Comparison of ENCODE assay signal across 8 cellular contexts in genomic region chr6:105179244-105180065, GRCh38. TPM values are rescaled to one million over a fixed set of nuclear protein-coding genes. Genes with fewer than 3 reads are reported as not detected.
A peak's percentile ranks its signal among the peaks of the same experiment; 100 is the strongest.
DNase-seq lines count a peak whose midpoint lies in the region; ATAC-seq and TF ChIP-seq lines count a peak whose summit lies in the region.

Gene POPDC3 (minus strand): TSS chr6:105180014. CDS start chr6:105161909, 18,105 bp downstream.

- H3K4me1 ChIP-seq in Caco-2 (no peaks in the 10 kb centered on the region), RWPE2 (ENCODE audit: insufficient read depth, poor library complexity, severe bottlenecking) (peaks cover 24% of the 10 kb centered on the region), esophagus muscularis mucosa (peaks cover 0 to 12% (median 11%) of the 10 kb centered on the region in 4 donors)

- H3K4me1 Mint-ChIP-seq in Caco-2 (ENCODE audit: low read depth, unreplicated experiment): peaks cover 6% of the 10 kb centered on the region

- H3K27ac Mint-ChIP-seq in Caco-2 (ENCODE audit: unreplicated experiment): no peak within 1 kb of the TSS

- no peak for TF ChIP-seq CTCF in Caco-2 (IDR thresholded peaks at IDR 0.05; ENCODE audit: insufficient read depth in 1 of 2, low read depth in 1 of 2, low read length in 1 of 2, severe bottlenecking in 1 of 2, unreplicated experiment in 1 of 2)
- TF ChIP-seq CTCF in RWPE2 (IDR thresholded peaks at IDR 0.05; ENCODE audit: poor library complexity, severe bottlenecking): peak; percentile 5
- TF ChIP-seq CTCF in esophagus muscularis mucosa (IDR thresholded peaks at IDR 0.05): no peak

- peak within 1 kb of the TSS; percentile 84 for H3K4me3 Mint-ChIP-seq in Caco-2 (ENCODE audit: unreplicated experiment)

- H3K36me3 Mint-ChIP-seq in Caco-2 (ENCODE audit: insufficient read depth, unreplicated experiment): no peaks in the 10 kb centered on the region

- no peak for TF ChIP-seq POLR2A in esophagus muscularis mucosa (IDR thresholded peaks at IDR 0.05; ENCODE audit: low read depth)

- no TSS peak for BruUV-seq in Caco-2 (replicated peaks; lab: Mats Ljungman, UMichigan)

- H3K36me3 ChIP-seq in Caco-2 (ENCODE audit: control insufficient read depth, insufficient read depth, low read length): no peaks in the 10 kb centered on the region
- H3K36me3 ChIP-seq in RWPE2 (ENCODE audit: low read depth): no peaks in the 10 kb centered on the region
- no peaks in the 10 kb centered on the region for H3K36me3 ChIP-seq in esophagus muscularis mucosa

- H3K9me3 ChIP-seq in Caco-2 (no peaks in the 10 kb centered on the region), RWPE2 (ENCODE audit: severe bottlenecking) (no peaks in the 10 kb centered on the region), esophagus muscularis mucosa (no peaks in the 10 kb centered on the region)

- H3K27me3 Mint-ChIP-seq in Caco-2 (ENCODE audit: insufficient read depth, unreplicated experiment): peaks cover 12% of the 10 kb centered on the region

- H3K9me3 Mint-ChIP-seq in Caco-2 (ENCODE audit: unreplicated experiment): no peaks in the 10 kb centered on the region

- CTCF ChIA-PET in Caco-2 (lab: Charles Lee): no interaction called here

- POLR2A ChIA-PET in Caco-2 (lab: Charles Lee): no interaction called here

- DNase-seq in Caco-2 (peak; percentile 36 to 61), RWPE2 (ENCODE audit: low spot score) (peak; percentile 56), esophagus muscularis mucosa (ENCODE audit: extremely low spot score) (no peak), myocyte (ENCODE audit: low read depth) (peak; percentile 78), RPMI8226 (no peak)

- intact Hi-C loops in Caco-2 (cut with micrococcal nuclease; ENCODE audit: unreplicated experiment): no loop called here
- intact Hi-C loops in esophagus muscularis mucosa (cut with DNase I): no loop called here

- WGBS in esophagus muscularis mucosa: 21% methylated on average over 10 of the region's 90 CpGs

- TF ChIP-seq EP300 in esophagus muscularis mucosa (IDR thresholded peaks at IDR 0.05): no peak

- peak within 1 kb of the TSS; percentile 75 for H3K27ac ChIP-seq in RWPE2 (ENCODE audit: poor library complexity, severe bottlenecking)
- H3K27ac ChIP-seq in esophagus muscularis mucosa (replicated peaks in 1 of 4): no peak within 1 kb of the TSS

- H3K4me3 ChIP-seq in Caco-2 (ENCODE audit: low read depth, low read length) (peak within 1 kb of the TSS; percentile 53), RWPE2 (ENCODE audit: severe bottlenecking) (peak within 1 kb of the TSS; percentile 40), esophagus muscularis mucosa (peak within 1 kb of the TSS; percentile 49 to 62 (median 51))

- H3K27me3 ChIP-seq in Caco-2 (replicated peaks; ENCODE audit: control insufficient read depth, insufficient read depth, low read length) (no peaks in the 10 kb centered on the region; the same call in 1 of the 2 replicates), RWPE2 (ENCODE audit: insufficient read depth, poor library complexity, severe bottlenecking) (no peaks in the 10 kb centered on the region), esophagus muscularis mucosa (peaks cover 0 to 43% (median 12%) of the 10 kb centered on the region in 4 donors)

- ATAC-seq in GM21381 (IDR thresholded peaks at IDR 0.05; ENCODE audit: unreplicated experiment) (peak; percentile 45), RWPE2 (ENCODE audit: low read depth) (peak; percentile 69), GM19397 (IDR thresholded peaks at IDR 0.05; ENCODE audit: unreplicated experiment) (no peak), GM21526 (IDR thresholded peaks at IDR 0.05; ENCODE audit: low FRiP score, unreplicated experiment) (no peak)

RNA-seq across cellular contexts. Expression of gene POPDC3, which starts in this region (rescaled TPM):
- 0.70 and 0.84 TPM in 2 replicates for total RNA-seq in Caco-2 (2022)
- total RNA-seq in esophagus muscularis mucosa: not detected
- total RNA-seq in myocyte: 98.0 and 129 TPM in 2 replicates
- polyA plus RNA-seq in myocyte (2012): 27.8 TPM

Comparison
In these comparisons a context has a peak if more than half of its experiments do, and no peak if none do; other contexts are left out.
1. RNA of gene POPDC3 (total RNA-seq): 98.0 to 129 TPM in myocyte; 0.70 to 0.84 TPM in Caco-2 and not detected in esophagus muscularis mucosa; every median in the first group is over 10 times any median in the second.
2. Peak in DNase-seq and H3K4me3 ChIP-seq in Caco-2; RNA of the gene not detected or under 1 TPM.
3. DNase-seq: peak in RWPE2 (single experiment) and myocyte (single experiment); none in esophagus muscularis mucosa (single experiment) and RPMI8226 (single experiment).
4. ATAC-seq: peak in GM21381 (single experiment) and RWPE2 (single experiment); none in GM19397 (single experiment) and GM21526 (single experiment).
5. Peak in every context shown above with its lines, with median percentiles within 50 percentile points of each other: H3K4me3 ChIP-seq.